Comparison of ENCODE assay signal across 19 cellular contexts in genomic region chr3:80556728-80557127, GRCh38.
"Had no signal": no experiment of that assay in that cellular context is flagged by ENCODE, and none has a peak within 500 bp of the region (broad histone marks: within the 10 kb centered on the region; RNA-seq: fewer than 3 reads in every experiment).

No MANE protein-coding gene starts in this region.

- ATAC-seq: activated naive CD8-positive, alpha-beta T cell treated with anti-CD3 and anti-CD28 coated beads, Interleukin-2, amount 50 U/mL, for 24 hours; natural killer cell treated with Interleukin-12 subunit alpha and Interleukin-12 subunit beta and Interleukin-15 and Interleukin-18, amount 100 ng/mL, for 72 hours; stimulated activated memory B cell treated with anti-CD40 and anti-IgM and Interleukin-4, amounts not matched to agents 10 μg/mL and 1 μg/mL and 100 μg/mL, for 72 hours had no signal

- H3K36me3 Mint-ChIP-seq: natural killer cell treated with Interleukin-12 subunit alpha and Interleukin-12 subunit beta and Interleukin-15 and Interleukin-18, amount 100 ng/mL, for 72 hours; stimulated activated memory B cell treated with anti-CD40 and anti-IgM and Interleukin-4, amounts not matched to agents 10 μg/mL and 1 μg/mL and 100 μg/mL, for 72 hours had no signal

- H3K27me3 Mint-ChIP-seq: activated naive CD8-positive, alpha-beta T cell treated with anti-CD3 and anti-CD28 coated beads, Interleukin-2, amount 50 U/mL, for 24 hours; natural killer cell treated with Interleukin-12 subunit alpha and Interleukin-12 subunit beta and Interleukin-15 and Interleukin-18, amount 100 ng/mL, for 72 hours; stimulated activated memory B cell treated with anti-CD40 and anti-IgM and Interleukin-4, amounts not matched to agents 10 μg/mL and 1 μg/mL and 100 μg/mL, for 72 hours had no signal

- H3K4me1 ChIP-seq: ascending aorta, esophagus muscularis mucosa had no signal

- H3K27ac Mint-ChIP-seq: activated naive CD4-positive, alpha-beta T cell treated with anti-CD3 and anti-CD28 coated beads for 36 hours; activated naive CD8-positive, alpha-beta T cell treated with anti-CD3 and anti-CD28 coated beads, Interleukin-2, amount 50 U/mL, for 24 hours; activated T-helper 2 cell treated with anti-CD3 and anti-CD28 coated beads, Interferon-gamma antibody, Interleukin-2, Interleukin-4, amounts not matched to agents 10 μg/mL and 5 μg/mL and 100 μg/mL, durations not matched to agents 14 hours and 24 hours and 36 hours; natural killer cell treated with Interleukin-12 subunit alpha and Interleukin-12 subunit beta and Interleukin-15 and Interleukin-18, amount 100 ng/mL, for 72 hours; stimulated activated memory B cell treated with anti-CD40 and anti-IgM and Interleukin-4, amounts not matched to agents 10 μg/mL and 1 μg/mL and 100 μg/mL, for 72 hours had no signal

- H3K27ac ChIP-seq: ascending aorta, cardiac muscle cell, esophagus muscularis mucosa, VCaP had no signal

- H3K4me3 ChIP-seq: ascending aorta, cardiac muscle cell, esophagus muscularis mucosa had no signal

- FAIRE-seq: colon, endometrium, urothelium cell line had no signal

- H3K9me3 ChIP-seq: ascending aorta, esophagus muscularis mucosa had no signal

- DNase-seq: activated CD4-positive, alpha-beta T cell treated with anti-CD3 and anti-CD28 coated beads for 1 hour; activated CD4-positive, alpha-beta T cell treated with anti-CD3 and anti-CD28 coated beads, Interleukin-2, amount 50 U/mL, for 4 hours; activated naive CD4-positive, alpha-beta T cell treated with anti-CD3 and anti-CD28 coated beads for 36 hours; activated naive CD8-positive, alpha-beta T cell treated with anti-CD3 and anti-CD28 coated beads, Interleukin-2, amount 50 U/mL, for 24 hours; activated T-cell treated with anti-CD3 and anti-CD28 coated beads, Interleukin-2, amount 50 U/mL, for 1 hour; posterior cingulate gyrus; retina; stimulated activated CD4-positive, alpha-beta T cell treated with anti-CD3 and anti-CD28 coated beads, Interleukin-2, amount 100 ng/mL, for 48 hours; T1000 had no signal

- H3K4me1 Mint-ChIP-seq: activated naive CD8-positive, alpha-beta T cell treated with anti-CD3 and anti-CD28 coated beads, Interleukin-2, amount 50 U/mL, for 24 hours; stimulated activated memory B cell treated with anti-CD40 and anti-IgM and Interleukin-4, amounts not matched to agents 10 μg/mL and 1 μg/mL and 100 μg/mL, for 72 hours had no signal

- H3K4me3 Mint-ChIP-seq: activated naive CD4-positive, alpha-beta T cell treated with anti-CD3 and anti-CD28 coated beads for 36 hours; activated naive CD8-positive, alpha-beta T cell treated with anti-CD3 and anti-CD28 coated beads, Interleukin-2, amount 50 U/mL, for 24 hours; natural killer cell treated with Interleukin-12 subunit alpha and Interleukin-12 subunit beta and Interleukin-15 and Interleukin-18, amount 100 ng/mL, for 72 hours; stimulated activated memory B cell treated with anti-CD40 and anti-IgM and Interleukin-4, amounts not matched to agents 10 μg/mL and 1 μg/mL and 100 μg/mL, for 72 hours had no signal
